8 cellular contexts compared by ENCODE assay signal in the genomic region with DNA sequence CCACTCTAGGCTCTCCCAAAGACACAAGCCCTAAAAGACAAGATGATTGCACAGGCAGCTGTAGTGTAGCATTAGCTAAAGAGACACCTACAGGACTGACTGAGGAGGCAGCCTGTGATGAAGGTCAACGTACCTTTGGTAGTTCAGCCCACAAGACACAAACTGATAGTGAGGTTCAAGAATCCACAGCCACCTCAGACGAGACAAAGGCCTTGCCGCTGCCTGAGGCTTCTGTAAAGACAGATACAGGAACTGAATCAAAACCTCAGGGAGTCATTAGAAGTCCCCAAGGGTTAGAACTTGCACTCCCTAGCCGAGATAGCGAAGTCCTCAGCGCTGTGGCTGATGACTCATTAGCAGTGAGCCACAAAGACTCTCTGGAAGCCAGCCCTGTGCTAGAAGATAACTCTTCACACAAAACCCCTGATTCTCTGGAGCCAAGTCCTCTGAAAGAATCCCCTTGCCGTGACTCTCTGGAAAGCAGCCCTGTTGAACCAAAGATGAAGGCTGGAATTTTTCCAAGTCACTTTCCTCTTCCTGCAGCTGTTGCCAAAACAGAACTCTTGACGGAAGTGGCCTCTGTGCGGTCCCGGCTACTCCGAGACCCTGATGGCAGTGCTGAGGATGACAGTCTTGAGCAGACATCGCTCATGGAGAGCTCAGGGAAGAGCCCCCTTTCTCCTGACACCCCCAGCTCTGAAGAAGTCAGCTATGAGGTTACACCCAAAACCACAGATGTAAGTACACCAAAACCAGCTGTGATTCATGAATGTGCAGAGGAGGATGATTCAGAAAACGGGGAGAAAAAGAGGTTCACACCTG.
DNase-seq lines count a peak whose midpoint lies in the region; ATAC-seq and TF ChIP-seq lines count a peak whose summit lies in the region.

No MANE protein-coding gene starts in this region.

- peak; percentile 98 for ATAC-seq in HG02610 (IDR thresholded peaks at IDR 0.05; ENCODE audit: unreplicated experiment)
- ATAC-seq in activated CD8-positive, alpha-beta memory T cell treated with anti-CD3 and anti-CD28 coated beads, Interleukin-2, amount 10 ng/mL, durations not matched to agents 7 days and 5 days = peak; percentile 95

- in situ Hi-C loops in GM13977 (cut with MboI; ENCODE audit: low pct_unique_long_range_greater_than_20kb, low sequenced_read_pairs, unreplicated experiment) = no loop called here

- no peak overlapping the region for H3K4me3 Mint-ChIP-seq in activated CD8-positive, alpha-beta memory T cell treated with anti-CD3 and anti-CD28 coated beads, Interleukin-2, amount 10 ng/mL, durations not matched to agents 7 days and 5 days

- H3K4me1 Mint-ChIP-seq in activated CD8-positive, alpha-beta memory T cell treated with anti-CD3 and anti-CD28 coated beads, Interleukin-2, amount 10 ng/mL, durations not matched to agents 7 days and 5 days = peaks cover 42% of the 10 kb centered on the region

- DNase-seq in GM13977 (ENCODE audit: low spot score) = peak; percentile 48
- peak; percentile 94 for DNase-seq in NB4 (ENCODE audit: low read depth)
- DNase-seq in activated CD8-positive, alpha-beta memory T cell treated with anti-CD3 and anti-CD28 coated beads, Interleukin-2, amount 10 ng/mL, durations not matched to agents 7 days and 5 days = peak; percentile 91
- DNase-seq in fibroblast of the conjunctiva (ENCODE audit: low read depth) = peak; percentile 49
- peak; percentile 61 to 75 (median 67) for DNase-seq in stimulated activated CD4-positive, alpha-beta T cell treated with anti-CD3 and anti-CD28 coated beads, Interleukin-12 subunit alpha, Interleukin-12 subunit beta, amount 100 ng/mL, for 48 hours (ENCODE audit: low read depth in 2 of 3, low spot score in 1 of 3)
- no peak for DNase-seq in mesenteric fat pad (ENCODE audit: low spot score)
- DNase-seq in SW 1271 (lab: John Stamatoyannopoulos, UW) = no peak

- H3K27ac Mint-ChIP-seq in activated CD8-positive, alpha-beta memory T cell treated with anti-CD3 and anti-CD28 coated beads, Interleukin-2, amount 10 ng/mL, durations not matched to agents 7 days and 5 days = peak overlapping the region; percentile 45

- peak; percentile 32 for TF ChIP-seq CTCF in GM13977 (IDR thresholded peaks at IDR 0.05; ENCODE audit: extremely low read depth, insufficient read depth, missing control alignments)
- no peak for TF ChIP-seq CTCF in NB4 (IDR thresholded peaks at IDR 0.05; ENCODE audit: low read depth, low read length)

- H3K9me3 Mint-ChIP-seq in activated CD8-positive, alpha-beta memory T cell treated with anti-CD3 and anti-CD28 coated beads, Interleukin-2, amount 10 ng/mL, durations not matched to agents 7 days and 5 days (ENCODE audit: low read depth) = peaks cover 22% of the 10 kb centered on the region

- H3K36me3 Mint-ChIP-seq in activated CD8-positive, alpha-beta memory T cell treated with anti-CD3 and anti-CD28 coated beads, Interleukin-2, amount 10 ng/mL, durations not matched to agents 7 days and 5 days = peaks cover 31% of the 10 kb centered on the region

- CTCF ChIA-PET in activated CD8-positive, alpha-beta memory T cell treated with anti-CD3 and anti-CD28 coated beads, Interleukin-2, amount 10 ng/mL, durations not matched to agents 7 days and 5 days (lab: Charles Lee) = interaction anchor here (0.5 kb wide), 1 partner anchor 626 kb away, joined by 3 read pairs; no protein-coding TSS in a partner anchor

- H3K4me3 ChIP-seq in NB4 (ENCODE audit: low read depth, low read length) = no peak overlapping the region

- H3K27me3 Mint-ChIP-seq in activated CD8-positive, alpha-beta memory T cell treated with anti-CD3 and anti-CD28 coated beads, Interleukin-2, amount 10 ng/mL, durations not matched to agents 7 days and 5 days = peaks cover 66% of the 10 kb centered on the region

- no peak for TF ChIP-seq POLR2A in NB4 (IDR thresholded peaks at IDR 0.05; ENCODE audit: extremely low read depth, insufficient read length)

Comparison
In these comparisons a context has a peak if more than half of its experiments do, and no peak if none do; other contexts are left out.
1. DNase-seq: peak in GM13977 (single experiment), NB4 (single experiment), activated CD8-positive, alpha-beta memory T cell treated with anti-CD3 and anti-CD28 coated beads, Interleukin-2, amount 10 ng/mL, durations not matched to agents 7 days and 5 days (single experiment), fibroblast of the conjunctiva (single experiment) and stimulated activated CD4-positive, alpha-beta T cell treated with anti-CD3 and anti-CD28 coated beads, Interleukin-12 subunit alpha, Interleukin-12 subunit beta, amount 100 ng/mL, for 48 hours (3 of 3); none in mesenteric fat pad (single experiment) and SW 1271 (0 of 2).